In the genomic region with DNA sequence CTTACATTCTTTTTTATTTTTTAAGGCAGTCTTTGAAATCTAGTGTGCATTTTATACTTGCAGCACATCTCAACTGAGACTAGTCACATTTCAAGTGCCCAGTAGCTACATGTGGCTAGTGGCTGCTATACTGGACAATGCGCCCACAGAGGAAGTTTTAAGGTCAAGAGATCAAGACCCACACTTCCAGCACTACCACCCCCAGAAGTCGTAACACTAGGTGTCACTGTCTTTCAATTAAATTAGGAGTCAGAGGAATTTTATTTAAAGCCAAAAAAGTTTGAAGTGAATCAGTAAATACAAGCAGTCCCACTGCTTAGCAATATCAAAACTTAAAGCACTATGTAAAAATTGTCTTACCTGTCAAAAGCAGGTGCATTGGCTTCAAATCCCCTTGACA, we compare ENCODE assay signal across 19 cellular contexts. TPM values are rescaled to one million over a fixed set of nuclear protein-coding genes. Genes with fewer than 3 reads are reported as not detected.
DNase-seq lines count a peak whose midpoint lies in the region; ATAC-seq and TF ChIP-seq lines count a peak whose summit lies in the region.
"Had no signal": no experiment of that assay in that cellular context is flagged by ENCODE, and none has a peak within 500 bp of the region (broad histone marks: within the 10 kb centered on the region; RNA-seq: fewer than 3 reads in every experiment).

No MANE protein-coding gene starts in this region.

- H4K20me1 ChIP-seq in GM23248 (ENCODE audit: insufficient read depth): no peaks in the 10 kb centered on the region

- H3K4me3 Mint-ChIP-seq in activated T-helper 1 cell treated with anti-CD3 and anti-CD28 coated beads, Interleukin-12 subunit alpha, Interleukin-12 subunit beta, Interleukin-2, Interleukin-4 antibody, amounts not matched to agents 30 ng/mL and 10 ng/mL and 1 ng/mL, durations not matched to agents 14 hours and 24 hours and 36 hours: no peak overlapping the region
- H3K4me3 Mint-ChIP-seq: activated naive CD4-positive, alpha-beta T cell treated with anti-CD3 and anti-CD28 coated beads, Interleukin-2, amount 10 ng/mL, durations not matched to agents 7 days and 5 days; nephron; stimulated activated naive CD8-positive, alpha-beta T cell treated with anti-CD3 and anti-CD28 coated beads, Interleukin-15, amount 100 ng/mL, for 72 hours; T-helper 1 cell treated with Interleukin-12 subunit alpha and Interleukin-12 subunit beta and Interleukin-4 antibody, amounts not matched to agents 30 μg/mL and 1 μg/mL, for 36 hours had no signal

- H3K9ac ChIP-seq in GM23248: no peak overlapping the region
- H3K9ac ChIP-seq: KMS-11 had no signal

- H3K9me2 ChIP-seq in GM23248 (ENCODE audit: insufficient read depth): no peaks in the 10 kb centered on the region

- H3K4me2 ChIP-seq in GM23248 (ENCODE audit: unreplicated experiment): no peak overlapping the region
- H3K4me2 ChIP-seq: KMS-11 had no signal

- no peaks in the 10 kb centered on the region for H3K4me1 Mint-ChIP-seq in activated T-helper 1 cell treated with anti-CD3 and anti-CD28 coated beads, Interleukin-12 subunit alpha, Interleukin-12 subunit beta, Interleukin-2, Interleukin-4 antibody, amounts not matched to agents 30 ng/mL and 10 ng/mL and 1 ng/mL, durations not matched to agents 14 hours and 24 hours and 36 hours (ENCODE audit: low read depth)
- H3K4me1 Mint-ChIP-seq: activated naive CD4-positive, alpha-beta T cell treated with anti-CD3 and anti-CD28 coated beads, Interleukin-2, amount 10 ng/mL, durations not matched to agents 7 days and 5 days; nephron; stimulated activated naive CD8-positive, alpha-beta T cell treated with anti-CD3 and anti-CD28 coated beads, Interleukin-15, amount 100 ng/mL, for 72 hours had no signal

- H3K27ac Mint-ChIP-seq in activated T-helper 1 cell treated with anti-CD3 and anti-CD28 coated beads, Interleukin-12 subunit alpha, Interleukin-12 subunit beta, Interleukin-2, Interleukin-4 antibody, amounts not matched to agents 30 ng/mL and 10 ng/mL and 1 ng/mL, durations not matched to agents 14 hours and 24 hours and 36 hours: no peak overlapping the region
- H3K27ac Mint-ChIP-seq: activated naive CD4-positive, alpha-beta T cell treated with anti-CD3 and anti-CD28 coated beads, Interleukin-2, amount 10 ng/mL, durations not matched to agents 7 days and 5 days; nephron; T-helper 1 cell treated with Interleukin-12 subunit alpha and Interleukin-12 subunit beta and Interleukin-4 antibody, amounts not matched to agents 30 μg/mL and 1 μg/mL, for 36 hours had no signal

- H3K4me1 ChIP-seq in A673 (ENCODE audit: insufficient read depth, low read length, poor library complexity, severe bottlenecking): peaks cover 2% of the 10 kb centered on the region
- no peaks in the 10 kb centered on the region for H3K4me1 ChIP-seq in Panc1 (ENCODE audit: control insufficient read depth, insufficient read depth, low read length)
- H3K4me1 ChIP-seq in GM23248 (ENCODE audit: insufficient read depth): no peaks in the 10 kb centered on the region
- H3K4me1 ChIP-seq: prostate gland had no signal

- H3K9me3 ChIP-seq in A673 (ENCODE audit: low read depth, low read length, poor library complexity, severe bottlenecking) (no peaks in the 10 kb centered on the region), Panc1 (ENCODE audit: control insufficient read depth, insufficient read depth, low read depth, low read length) (no peaks in the 10 kb centered on the region), GM23248 (ENCODE audit: low read depth) (no peaks in the 10 kb centered on the region)
- H3K9me3 ChIP-seq: prostate gland had no signal

- 0 out of 2 replicates have a peak, but pooled peaks have one; percentile 16 for TF ChIP-seq CTCF in A673 (conservative IDR thresholded peaks at IDR 0.05; ENCODE audit: low read depth, low read length)
- no peak for TF ChIP-seq CTCF in GM13976 (IDR thresholded peaks at IDR 0.05; ENCODE audit: borderline replicate concordance, control extremely low read depth, extremely low read depth, insufficient read depth, missing control alignments)
- 0 out of 2 replicates have a peak, but pooled peaks have one; percentile 10 for TF ChIP-seq CTCF in Panc1 (IDR thresholded peaks at IDR 0.05)

- H3K4me3 ChIP-seq in A673 (ENCODE audit: low read depth, low read length, poor library complexity, severe bottlenecking): no peak overlapping the region
- H3K4me3 ChIP-seq in Panc1 (ENCODE audit: low read depth in 2 of 2, low read length in 2 of 2): no peak overlapping the region
- no peak overlapping the region for H3K4me3 ChIP-seq in GM23248
- H3K4me3 ChIP-seq: lung, prostate gland had no signal

- no peaks in the 10 kb centered on the region for H3K79me2 ChIP-seq in GM23248 (ENCODE audit: insufficient read depth)

- H3K27ac ChIP-seq in A673 (ENCODE audit: low read depth, low read length, poor library complexity, severe bottlenecking) (no peak overlapping the region), Panc1 (ENCODE audit: low read length) (no peak overlapping the region), GM23248 (no peak overlapping the region)
- H3K27ac ChIP-seq: KMS-11, prostate gland had no signal

- H2AFZ ChIP-seq in GM23248: no peak overlapping the region

- ATAC-seq in Panc1: no peak
- ATAC-seq: stimulated activated naive CD8-positive, alpha-beta T cell treated with anti-CD3 and anti-CD28 coated beads, Interleukin-15, amount 100 ng/mL, for 72 hours had no signal

- no peaks in the 10 kb centered on the region for H3F3A ChIP-seq in GM23248 (ENCODE audit: insufficient read depth)

- WGBS in GM23248 (ENCODE audit: low coverage in 1 of 2, low lambda C conversion rate in 2 of 2, missing lambda C conversion rate in 2 of 2), 2 experiments: 87 to 96% methylated on average over 2 of the region's 2 CpGs

- POLR2A ChIA-PET in A673 (lab: Charles Lee; ENCODE audit: low non-redundant PET): no interaction called here
- POLR2A ChIA-PET in Panc1 (lab: Charles Lee): no interaction called here

- CTCF ChIA-PET in A673 (lab: Charles Lee) (no interaction called here), Panc1 (lab: Charles Lee) (no interaction called here)

- H3K9me3 Mint-ChIP-seq in activated T-helper 1 cell treated with anti-CD3 and anti-CD28 coated beads, Interleukin-12 subunit alpha, Interleukin-12 subunit beta, Interleukin-2, Interleukin-4 antibody, amounts not matched to agents 30 ng/mL and 10 ng/mL and 1 ng/mL, durations not matched to agents 14 hours and 24 hours and 36 hours: no peaks in the 10 kb centered on the region
- H3K9me3 Mint-ChIP-seq: activated naive CD4-positive, alpha-beta T cell treated with anti-CD3 and anti-CD28 coated beads, Interleukin-2, amount 10 ng/mL, durations not matched to agents 7 days and 5 days; nephron; stimulated activated naive CD8-positive, alpha-beta T cell treated with anti-CD3 and anti-CD28 coated beads, Interleukin-15, amount 100 ng/mL, for 72 hours; T-helper 1 cell treated with Interleukin-12 subunit alpha and Interleukin-12 subunit beta and Interleukin-4 antibody, amounts not matched to agents 30 μg/mL and 1 μg/mL, for 36 hours had no signal

- H3K27me3 Mint-ChIP-seq in activated T-helper 1 cell treated with anti-CD3 and anti-CD28 coated beads, Interleukin-12 subunit alpha, Interleukin-12 subunit beta, Interleukin-2, Interleukin-4 antibody, amounts not matched to agents 30 ng/mL and 10 ng/mL and 1 ng/mL, durations not matched to agents 14 hours and 24 hours and 36 hours (ENCODE audit: insufficient read depth): no peaks in the 10 kb centered on the region
- H3K27me3 Mint-ChIP-seq: activated naive CD4-positive, alpha-beta T cell treated with anti-CD3 and anti-CD28 coated beads, Interleukin-2, amount 10 ng/mL, durations not matched to agents 7 days and 5 days; stimulated activated naive CD8-positive, alpha-beta T cell treated with anti-CD3 and anti-CD28 coated beads, Interleukin-15, amount 100 ng/mL, for 72 hours had no signal

- BruUV-seq in A673 (replicated peaks; lab: Mats Ljungman, UMichigan): no TSS peak
- BruUV-seq in Panc1 (replicated peaks; lab: Mats Ljungman, UMichigan): no TSS peak

- DNase-seq in A673 (ENCODE audit: low spot score): no peak
- peak; percentile 26 for DNase-seq in GM13976 (ENCODE audit: low spot score)
- no peak for DNase-seq in Panc1 (ENCODE audit: low read depth, low spot score)
- DNase-seq in dermis microvascular lymphatic vessel endothelial cell (ENCODE audit: low read depth in 2 of 2): peak; percentile 57 to 74
- DNase-seq in GM23248: no peak
- DNase-seq in NOMO-1 treated with DMSO at 0.1 percent for 48 hours (lab: John Stamatoyannopoulos, UW; ENCODE audit: unreplicated experiment): no peak
- DNase-seq in activated T-helper 1 cell treated with anti-CD3 and anti-CD28 coated beads, Interleukin-12 subunit alpha, Interleukin-12 subunit beta, Interleukin-2, Interleukin-4 antibody, amounts not matched to agents 30 ng/mL and 10 ng/mL and 1 ng/mL, durations not matched to agents 14 hours and 24 hours and 36 hours (ENCODE audit: low spot score): no peak
- DNase-seq in amniotic stem cell (lab: John Stamatoyannopoulos, UW): no peak
- DNase-seq: activated naive CD4-positive, alpha-beta T cell treated with anti-CD3 and anti-CD28 coated beads, Interleukin-2, amount 10 ng/mL, durations not matched to agents 7 days and 5 days; Calu3; effector CD4-positive, alpha-beta T cell; GF-D8; NCI-H146; stimulated activated naive CD8-positive, alpha-beta T cell treated with anti-CD3 and anti-CD28 coated beads, Interleukin-15, amount 100 ng/mL, for 72 hours had no signal

- intact Hi-C loops in A673 (cut with micrococcal nuclease; ENCODE audit: unreplicated experiment): no loop called here
- intact Hi-C loops in Panc1 (cut with micrococcal nuclease; ENCODE audit: unreplicated experiment): no loop called here
- intact Hi-C loops in activated T-helper 1 cell treated with anti-CD3 and anti-CD28 coated beads, Interleukin-12 subunit alpha, Interleukin-12 subunit beta, Interleukin-2, Interleukin-4 antibody, amounts not matched to agents 30 ng/mL and 10 ng/mL and 1 ng/mL, durations not matched to agents 14 hours and 24 hours and 36 hours (cut with micrococcal nuclease): no loop called here

- in situ Hi-C loops in GM13976 (cut with MboI; ENCODE audit: low sequenced_read_pairs, unreplicated experiment): no loop called here
- in situ Hi-C loops in Panc1 (cut with HindIII; ENCODE audit: low pct_unique_long_range_greater_than_20kb, low sequenced_read_pairs): no loop called here
- in situ Hi-C loops in GM23248 (cut with MboI): no loop called here

- no peaks in the 10 kb centered on the region for H3K27me3 ChIP-seq in A673 (replicated peaks; ENCODE audit: insufficient read depth, low read depth, low read length, poor library complexity)
- no peaks in the 10 kb centered on the region for H3K27me3 ChIP-seq in Panc1 (ENCODE audit: control insufficient read depth, insufficient read depth, low read length)
- no peaks in the 10 kb centered on the region for H3K27me3 ChIP-seq in GM23248 (replicated peaks; ENCODE audit: insufficient read depth)

- no peaks in the 10 kb centered on the region for H3K36me3 ChIP-seq in A673 (ENCODE audit: insufficient read depth, low read length, poor library complexity, severe bottlenecking)
- no peaks in the 10 kb centered on the region for H3K36me3 ChIP-seq in Panc1 (ENCODE audit: control insufficient read depth, insufficient read depth, low read length)
- H3K36me3 ChIP-seq in GM23248 (ENCODE audit: low read depth): peaks cover 15% of the 10 kb centered on the region; the same call in 1 of the 2 replicates
- H3K36me3 ChIP-seq: prostate gland had no signal

- peaks cover 10% of the 10 kb centered on the region for H3K36me3 Mint-ChIP-seq in activated T-helper 1 cell treated with anti-CD3 and anti-CD28 coated beads, Interleukin-12 subunit alpha, Interleukin-12 subunit beta, Interleukin-2, Interleukin-4 antibody, amounts not matched to agents 30 ng/mL and 10 ng/mL and 1 ng/mL, durations not matched to agents 14 hours and 24 hours and 36 hours (ENCODE audit: low read depth)

RNA-seq across cellular contexts. Expression of gene SYNJ1, which starts 39.9 kb away (rescaled TPM):
- 16.9 and 17.1 TPM in 2 replicates for total RNA-seq in A673 (2021)
- total RNA-seq in Panc1 (2021; ENCODE audit: unreplicated experiment): 10.5 TPM
- 2.3 TPM for polyA plus RNA-seq in Panc1 (2012; ENCODE audit: insufficient read length)
- 7.1 and 9.2 TPM in 2 replicates for total RNA-seq in dermis microvascular lymphatic vessel endothelial cell
- 4.6 and 9.4 TPM in 2 replicates for total RNA-seq in GM23248 (2014; rRNA removed; shearing (Covaris generic))
- 5.0 TPM in 2 replicates for polyA plus RNA-seq in GM23248 (2016; fragmentation: Nextera tagmentation; extraction: Ambion mirVana)
- 13.1 and 13.7 TPM in 2 replicates for total RNA-seq in activated T-helper 1 cell treated with anti-CD3 and anti-CD28 coated beads, Interleukin-12 subunit alpha, Interleukin-12 subunit beta, Interleukin-2, Interleukin-4 antibody, amounts not matched to agents 30 ng/mL and 10 ng/mL and 1 ng/mL, durations not matched to agents 14 hours and 24 hours and 36 hours

Comparison
In these comparisons a context has a peak if more than half of its experiments do, and no peak if none do; other contexts are left out.
1. DNase-seq: peak in GM13976 (single experiment) and dermis microvascular lymphatic vessel endothelial cell (2 of 2); none in A673 (single experiment), Panc1 (single experiment), GM23248 (single experiment), NOMO-1 treated with DMSO at 0.1 percent for 48 hours (single experiment), activated T-helper 1 cell treated with anti-CD3 and anti-CD28 coated beads, Interleukin-12 subunit alpha, Interleukin-12 subunit beta, Interleukin-2, Interleukin-4 antibody, amounts not matched to agents 30 ng/mL and 10 ng/mL and 1 ng/mL, durations not matched to agents 14 hours and 24 hours and 36 hours (single experiment) and amniotic stem cell (single experiment).